1 cellular context compared by ENCODE assay signal in the genomic region with DNA sequence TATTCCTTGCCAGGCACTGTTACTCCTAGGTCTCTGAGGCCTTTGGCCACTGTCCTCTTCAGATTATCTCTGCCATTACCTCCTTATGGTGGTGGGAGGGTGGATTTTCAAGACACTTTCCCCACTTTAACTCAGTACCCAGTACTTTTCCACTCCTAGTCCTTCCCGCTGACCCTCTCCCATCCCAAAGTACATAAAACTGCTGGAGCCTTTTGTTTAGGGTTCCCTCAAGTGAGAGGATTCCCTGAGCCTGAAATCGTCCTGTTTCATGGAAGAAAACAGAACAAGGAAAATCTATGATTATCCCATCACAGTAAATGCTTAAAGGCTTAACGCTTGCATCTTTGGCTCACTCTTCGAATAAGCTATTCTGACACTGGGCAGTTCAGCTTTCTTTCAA.
TF ChIP-seq lines count a peak whose summit lies in the region.

No MANE protein-coding gene starts in this region.

TF ChIP-seq in GM23338, 12 proteins besides CTCF, POLR2A, EP300 and RAD21 (continued from another document):
- TF ChIP-seq, protein P1, sequence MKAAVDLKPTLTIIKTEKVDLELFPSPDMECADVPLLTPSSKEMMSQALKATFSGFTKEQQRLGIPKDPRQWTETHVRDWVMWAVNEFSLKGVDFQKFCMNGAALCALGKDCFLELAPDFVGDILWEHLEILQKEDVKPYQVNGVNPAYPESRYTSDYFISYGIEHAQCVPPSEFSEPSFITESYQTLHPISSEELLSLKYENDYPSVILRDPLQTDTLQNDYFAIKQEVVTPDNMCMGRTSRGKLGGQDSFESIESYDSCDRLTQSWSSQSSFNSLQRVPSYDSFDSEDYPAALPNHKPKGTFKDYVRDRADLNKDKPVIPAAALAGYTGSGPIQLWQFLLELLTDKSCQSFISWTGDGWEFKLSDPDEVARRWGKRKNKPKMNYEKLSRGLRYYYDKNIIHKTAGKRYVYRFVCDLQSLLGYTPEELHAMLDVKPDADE (IDR thresholded peaks at IDR 0.05) = no peak
- TF ChIP-seq, protein P2, sequence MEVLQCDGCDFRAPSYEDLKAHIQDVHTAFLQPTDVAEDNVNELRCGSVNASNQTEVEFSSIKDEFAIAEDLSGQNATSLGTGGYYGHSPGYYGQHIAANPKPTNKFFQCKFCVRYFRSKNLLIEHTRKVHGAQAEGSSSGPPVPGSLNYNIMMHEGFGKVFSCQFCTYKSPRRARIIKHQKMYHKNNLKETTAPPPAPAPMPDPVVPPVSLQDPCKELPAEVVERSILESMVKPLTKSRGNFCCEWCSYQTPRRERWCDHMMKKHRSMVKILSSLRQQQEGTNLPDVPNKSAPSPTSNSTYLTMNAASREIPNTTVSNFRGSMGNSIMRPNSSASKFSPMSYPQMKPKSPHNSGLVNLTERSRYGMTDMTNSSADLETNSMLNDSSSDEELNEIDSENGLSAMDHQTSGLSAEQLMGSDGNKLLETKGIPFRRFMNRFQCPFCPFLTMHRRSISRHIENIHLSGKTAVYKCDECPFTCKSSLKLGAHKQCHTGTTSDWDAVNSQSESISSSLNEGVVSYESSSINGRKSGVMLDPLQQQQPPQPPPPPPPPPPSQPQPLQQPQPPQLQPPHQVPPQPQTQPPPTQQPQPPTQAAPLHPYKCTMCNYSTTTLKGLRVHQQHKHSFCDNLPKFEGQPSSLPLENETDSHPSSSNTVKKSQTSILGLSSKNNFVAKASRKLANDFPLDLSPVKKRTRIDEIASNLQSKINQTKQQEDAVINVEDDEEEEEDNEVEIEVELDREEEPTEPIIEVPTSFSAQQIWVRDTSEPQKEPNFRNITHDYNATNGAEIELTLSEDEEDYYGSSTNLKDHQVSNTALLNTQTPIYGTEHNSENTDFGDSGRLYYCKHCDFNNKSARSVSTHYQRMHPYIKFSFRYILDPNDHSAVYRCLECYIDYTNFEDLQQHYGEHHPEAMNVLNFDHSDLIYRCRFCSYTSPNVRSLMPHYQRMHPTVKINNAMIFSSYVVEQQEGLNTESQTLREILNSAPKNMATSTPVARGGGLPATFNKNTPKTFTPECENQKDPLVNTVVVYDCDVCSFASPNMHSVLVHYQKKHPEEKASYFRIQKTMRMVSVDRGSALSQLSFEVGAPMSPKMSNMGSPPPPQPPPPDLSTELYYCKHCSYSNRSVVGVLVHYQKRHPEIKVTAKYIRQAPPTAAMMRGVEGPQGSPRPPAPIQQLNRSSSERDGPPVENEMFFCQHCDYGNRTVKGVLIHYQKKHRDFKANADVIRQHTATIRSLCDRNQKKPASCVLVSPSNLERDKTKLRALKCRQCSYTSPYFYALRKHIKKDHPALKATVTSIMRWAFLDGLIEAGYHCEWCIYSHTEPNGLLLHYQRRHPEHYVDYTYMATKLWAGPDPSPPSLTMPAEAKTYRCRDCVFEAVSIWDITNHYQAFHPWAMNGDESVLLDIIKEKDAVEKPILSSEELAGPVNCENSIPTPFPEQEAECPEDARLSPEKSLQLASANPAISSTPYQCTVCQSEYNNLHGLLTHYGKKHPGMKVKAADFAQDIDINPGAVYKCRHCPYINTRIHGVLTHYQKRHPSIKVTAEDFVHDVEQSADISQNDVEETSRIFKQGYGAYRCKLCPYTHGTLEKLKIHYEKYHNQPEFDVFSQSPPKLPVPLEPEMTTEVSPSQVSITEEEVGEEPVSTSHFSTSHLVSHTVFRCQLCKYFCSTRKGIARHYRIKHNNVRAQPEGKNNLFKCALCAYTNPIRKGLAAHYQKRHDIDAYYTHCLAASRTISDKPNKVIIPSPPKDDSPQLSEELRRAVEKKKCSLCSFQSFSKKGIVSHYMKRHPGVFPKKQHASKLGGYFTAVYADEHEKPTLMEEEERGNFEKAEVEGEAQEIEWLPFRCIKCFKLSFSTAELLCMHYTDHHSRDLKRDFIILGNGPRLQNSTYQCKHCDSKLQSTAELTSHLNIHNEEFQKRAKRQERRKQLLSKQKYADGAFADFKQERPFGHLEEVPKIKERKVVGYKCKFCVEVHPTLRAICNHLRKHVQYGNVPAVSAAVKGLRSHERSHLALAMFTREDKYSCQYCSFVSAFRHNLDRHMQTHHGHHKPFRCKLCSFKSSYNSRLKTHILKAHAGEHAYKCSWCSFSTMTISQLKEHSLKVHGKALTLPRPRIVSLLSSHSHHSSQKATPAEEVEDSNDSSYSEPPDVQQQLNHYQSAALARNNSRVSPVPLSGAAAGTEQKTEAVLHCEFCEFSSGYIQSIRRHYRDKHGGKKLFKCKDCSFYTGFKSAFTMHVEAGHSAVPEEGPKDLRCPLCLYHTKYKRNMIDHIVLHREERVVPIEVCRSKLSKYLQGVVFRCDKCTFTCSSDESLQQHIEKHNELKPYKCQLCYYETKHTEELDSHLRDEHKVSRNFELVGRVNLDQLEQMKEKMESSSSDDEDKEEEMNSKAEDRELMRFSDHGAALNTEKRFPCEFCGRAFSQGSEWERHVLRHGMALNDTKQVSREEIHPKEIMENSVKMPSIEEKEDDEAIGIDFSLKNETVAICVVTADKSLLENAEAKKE (CRISPR knock-in tag; IDR thresholded peaks at IDR 0.05) = no peak
- TF ChIP-seq CREB1 (CRISPR knock-in tag; IDR thresholded peaks at IDR 0.05; ENCODE audit: low read depth) = no peak
